8 cellular contexts compared by ENCODE assay signal in the genomic region with DNA sequence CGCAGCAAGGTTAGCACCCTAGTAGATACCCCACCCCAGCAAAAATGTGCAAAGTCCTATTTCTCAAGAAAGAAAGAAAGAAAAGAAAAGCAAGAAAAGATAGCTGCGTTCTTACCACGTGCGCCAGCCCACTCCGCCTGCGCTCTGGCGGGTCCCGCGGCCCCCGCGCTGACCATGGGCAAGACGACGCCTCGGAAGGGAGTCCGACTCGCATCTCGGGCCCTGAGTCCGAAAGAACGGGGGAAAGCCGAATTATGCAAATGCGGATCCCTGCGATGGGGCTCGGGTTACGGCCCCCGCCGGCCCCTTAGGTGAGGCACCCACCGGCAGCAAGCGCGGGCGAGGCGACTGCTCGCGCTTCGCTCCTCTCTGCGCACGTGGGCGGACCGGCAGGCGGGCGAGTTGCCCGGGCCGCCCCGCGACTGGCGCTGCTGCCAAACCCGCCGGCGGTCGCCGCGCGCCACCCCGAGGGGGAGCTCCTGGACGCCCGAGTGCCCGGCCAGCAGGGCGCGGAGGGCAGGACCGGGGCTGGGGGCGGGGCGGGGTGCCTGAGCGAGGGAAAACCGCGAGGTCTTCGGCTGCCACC. TPM values are rescaled to one million over a fixed set of nuclear protein-coding genes. Genes with fewer than 3 reads are reported as not detected.
DNase-seq lines count a peak whose midpoint lies in the region; ATAC-seq and TF ChIP-seq lines count a peak whose summit lies in the region.

No MANE protein-coding gene starts in this region.

- DNase-seq in DMS153 (lab: John Stamatoyannopoulos, UW) (peak; percentile 17), DMS153 treated with DMSO at 0.1 percent for 48 hours (lab: John Stamatoyannopoulos, UW; ENCODE audit: unreplicated experiment) (no peak), erythroblast (lab: John Stamatoyannopoulos, UW) (peak; percentile 55 to 65), neural progenitor cell (ENCODE audit: low spot score) (peak; percentile 83), upper lobe of right lung (peak; percentile 85)
- DNase-seq in activated CD4-positive, alpha-beta T cell treated with anti-CD3 and anti-CD28 coated beads, Interleukin-2, amount 50 U/mL, for 48 hours: peak; percentile 65 to 71

- peaks cover 5% of the 10 kb centered on the region for H3K9me3 Mint-ChIP-seq in neural progenitor cell

- H3K4me2 ChIP-seq in neural progenitor cell: peak overlapping the region; percentile 88

- H3K36me3 ChIP-seq in neural progenitor cell (no peaks in the 10 kb centered on the region), upper lobe of right lung (no peaks in the 10 kb centered on the region)

- H3K9me3 ChIP-seq in neural progenitor cell (ENCODE audit: low read depth) (no peaks in the 10 kb centered on the region), upper lobe of right lung (no peaks in the 10 kb centered on the region)

- peaks cover 3% of the 10 kb centered on the region for H3K36me3 Mint-ChIP-seq in neural progenitor cell

- H3K27ac Mint-ChIP-seq in neural progenitor cell: no peak overlapping the region

- H3K4me1 ChIP-seq in neural progenitor cell (peaks cover 22% of the 10 kb centered on the region), upper lobe of right lung (peaks cover 28% of the 10 kb centered on the region)

- H2AFZ ChIP-seq in neural progenitor cell (replicated peaks): peak overlapping the region; percentile 44

- peaks cover 15% of the 10 kb centered on the region for H3F3A ChIP-seq in neural progenitor cell (ENCODE audit: low read depth)

- H3K4me3 ChIP-seq in neural progenitor cell (peak overlapping the region; percentile 87), upper lobe of right lung (peak overlapping the region; percentile 88)

- H3K27ac ChIP-seq in neural progenitor cell: no peak overlapping the region
- H3K27ac ChIP-seq in upper lobe of right lung: no peak overlapping the region

- no peaks in the 10 kb centered on the region for H3K79me2 ChIP-seq in neural progenitor cell (ENCODE audit: low read depth)

- H3K27me3 ChIP-seq in neural progenitor cell (peaks cover 90% of the 10 kb centered on the region), upper lobe of right lung (peaks cover 33% of the 10 kb centered on the region)

- TF ChIP-seq POLR2A in erythroblast (IDR thresholded peaks at IDR 0.05; ENCODE audit: low read length): no peak

- peaks cover 29% of the 10 kb centered on the region for H3K4me1 Mint-ChIP-seq in neural progenitor cell

- intact Hi-C loops in upper lobe of right lung (cut with DNase I): loop anchor here (10.0 kb wide), 1 partner anchor 374 kb away; no protein-coding TSS in a partner anchor

- H3K27me3 Mint-ChIP-seq in neural progenitor cell (ENCODE audit: insufficient read depth, low read depth): peaks cover 45% of the 10 kb centered on the region

- peaks cover 26% of the 10 kb centered on the region for H4K20me1 ChIP-seq in neural progenitor cell (ENCODE audit: low read depth)

- peak; percentile 29 for ATAC-seq in upper lobe of right lung
- no peak for ATAC-seq in HG02623 (IDR thresholded peaks at IDR 0.05; ENCODE audit: unreplicated experiment)
- no peak for ATAC-seq in GM21528 (IDR thresholded peaks at IDR 0.05; ENCODE audit: low FRiP score, unreplicated experiment)

- H3K4me3 Mint-ChIP-seq in neural progenitor cell: peak overlapping the region; percentile 83

- no peak overlapping the region for H3K9ac ChIP-seq in neural progenitor cell

- peak; percentile 41 for TF ChIP-seq CTCF in neural progenitor cell (IDR thresholded peaks at IDR 0.05)
- no peak for TF ChIP-seq CTCF in upper lobe of right lung (IDR thresholded peaks at IDR 0.05)

RNA-seq across cellular contexts. Expression of a gene that starts 2.4 kb away (rescaled TPM):
- 5.0 and 6.5 TPM in 2 replicates for total RNA-seq in neural progenitor cell (ENCODE audit: low replicate concordance)
- total RNA-seq in upper lobe of right lung: 41.4 TPM

RNA-seq across cellular contexts. Expression of a gene that starts 14.0 kb away (rescaled TPM):
- total RNA-seq in neural progenitor cell (ENCODE audit: low replicate concordance) (28.1 and 36.2 TPM in 2 replicates), upper lobe of right lung (16.5 TPM)
